Comparison of ENCODE assay signal across 10 cellular contexts in the genomic region with DNA sequence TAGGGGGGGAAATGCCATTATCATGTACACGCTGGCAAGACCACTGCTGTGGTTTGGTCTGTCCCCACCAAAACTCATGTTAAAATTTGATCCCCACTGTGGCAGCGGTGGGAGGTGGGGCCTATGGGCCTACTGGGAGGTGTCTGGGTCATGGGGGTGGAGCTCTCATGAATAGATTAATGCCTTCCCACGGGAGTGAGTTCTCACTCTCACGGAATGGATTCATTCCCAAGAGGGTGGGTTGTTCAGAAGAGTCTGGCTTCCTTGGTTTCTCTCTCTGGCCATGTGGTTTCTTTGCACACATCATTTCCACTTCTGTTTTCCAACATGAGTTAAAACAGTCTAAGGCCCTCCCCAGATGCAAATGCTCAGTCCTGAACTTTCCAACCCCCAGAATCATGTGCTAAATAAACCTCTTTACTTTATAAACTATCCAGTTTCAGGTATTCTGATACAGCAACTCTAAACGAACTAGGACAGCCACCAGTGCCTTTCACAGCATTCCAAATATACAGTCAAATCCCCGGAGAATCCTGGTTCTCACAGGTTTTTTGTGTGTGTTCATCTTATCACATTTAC. TPM values are rescaled to one million over a fixed set of nuclear protein-coding genes. Genes with fewer than 3 reads are reported as not detected.
DNase-seq lines count a peak whose midpoint lies in the region; TF ChIP-seq lines count a peak whose summit lies in the region.
"Had no signal": no experiment of that assay in that cellular context is flagged by ENCODE, and none has a peak within 500 bp of the region (broad histone marks: within the 10 kb centered on the region; RNA-seq: fewer than 3 reads in every experiment).

No MANE protein-coding gene starts in this region.

- intact Hi-C loops in A673 (cut with micrococcal nuclease; ENCODE audit: unreplicated experiment) = no loop called here

- H3K27ac ChIP-seq in HUES64 (ENCODE audit: low read depth, low read length) = peak overlapping the region; percentile 22
- H3K27ac ChIP-seq in coronary artery = peak overlapping the region; percentile 55 to 86
- peak overlapping the region; percentile 57 for H3K27ac ChIP-seq in suprapubic skin
- no peak overlapping the region for H3K27ac ChIP-seq in A673 (ENCODE audit: low read depth, low read length, poor library complexity, severe bottlenecking)

- TF ChIP-seq POLR2A in suprapubic skin (IDR thresholded peaks at IDR 0.05) = no peak

- TF ChIP-seq CTCF in coronary artery (IDR thresholded peaks at IDR 0.05) (no peak), suprapubic skin (IDR thresholded peaks at IDR 0.05) (no peak), A673 (conservative IDR thresholded peaks at IDR 0.05; ENCODE audit: low read depth, low read length) (no peak), foreskin fibroblast (IDR thresholded peaks at IDR 0.05; ENCODE audit: low read depth, low read length) (no peak)

- no peaks in the 10 kb centered on the region for H3K27me3 ChIP-seq in HUES64 (ENCODE audit: insufficient read depth, low read length)
- H3K27me3 ChIP-seq in suprapubic skin = no peaks in the 10 kb centered on the region
- H3K27me3 ChIP-seq in A673 (replicated peaks; ENCODE audit: insufficient read depth, low read depth, low read length, poor library complexity) = no peaks in the 10 kb centered on the region

- no peaks in the 10 kb centered on the region for H3K36me3 ChIP-seq in HUES64 (ENCODE audit: insufficient read depth, low read length)
- H3K36me3 ChIP-seq in suprapubic skin = no peaks in the 10 kb centered on the region
- H3K36me3 ChIP-seq in A673 (ENCODE audit: insufficient read depth, low read length, poor library complexity, severe bottlenecking) = no peaks in the 10 kb centered on the region

- WGBS in HUES64 = 66% methylated on average over 6 of the region's 6 CpGs
- WGBS in suprapubic skin = 68% methylated on average over 6 of the region's 6 CpGs

- no peak for TF ChIP-seq EP300 in suprapubic skin (IDR thresholded peaks at IDR 0.05)

- CTCF ChIA-PET in A673 (lab: Charles Lee) = no interaction called here

- H3K9me3 ChIP-seq in HUES64 (ENCODE audit: insufficient read depth, low read depth, low read length) = no peaks in the 10 kb centered on the region
- no peaks in the 10 kb centered on the region for H3K9me3 ChIP-seq in suprapubic skin
- H3K9me3 ChIP-seq in A673 (ENCODE audit: low read depth, low read length, poor library complexity, severe bottlenecking) = peaks cover 4% of the 10 kb centered on the region

- POLR2A ChIA-PET in A673 (lab: Charles Lee; ENCODE audit: low non-redundant PET) = no interaction called here

- H3K4me3 ChIP-seq in HUES64 (ENCODE audit: low read length) (no peak overlapping the region), coronary artery (peak overlapping the region; percentile 49), suprapubic skin (no peak overlapping the region), A673 (ENCODE audit: low read depth, low read length, poor library complexity, severe bottlenecking) (no peak overlapping the region), foreskin fibroblast (ENCODE audit: low read depth in 1 of 2, low read length in 2 of 2) (no peak overlapping the region)

- BruUV-seq in A673 (replicated peaks; lab: Mats Ljungman, UMichigan) = no TSS peak

- H3K4me1 ChIP-seq in HUES64 (ENCODE audit: insufficient read depth, low read length) (peaks cover 28% of the 10 kb centered on the region), suprapubic skin (peaks cover 46% of the 10 kb centered on the region), A673 (ENCODE audit: insufficient read depth, low read length, poor library complexity, severe bottlenecking) (peaks cover 15% of the 10 kb centered on the region)

- no peak for DNase-seq in coronary artery (ENCODE audit: low spot score)
- DNase-seq in islet precursor cell = peak; percentile 59
- no peak for DNase-seq in suprapubic skin (ENCODE audit: low spot score in 2 of 2)
- no peak for DNase-seq in NCI-H345 (lab: John Stamatoyannopoulos, UW)
- DNase-seq in A673 (ENCODE audit: low spot score) = no peak
- DNase-seq in foreskin fibroblast = no peak
- DNase-seq in activated CD8-positive, alpha-beta memory T cell treated with anti-CD3 and anti-CD28 coated beads, Interleukin-2, amount 50 U/mL, for 48 hours = no peak
- DNase-seq: activated CD4-positive, alpha-beta T cell treated with anti-CD3 and anti-CD28 coated beads for 48 hours; SHP77 had no signal

- no peak overlapping the region for H3K9ac ChIP-seq in HUES64 (ENCODE audit: low read depth, low read length)

RNA-seq across cellular contexts. Expression of a gene that starts 44.3 kb away (rescaled TPM):
- 15.2 TPM for polyA plus RNA-seq in HUES64 (2013, experiment 1 of 2)
- 15.5 TPM for polyA plus RNA-seq in HUES64 (2013, experiment 2 of 2)
- total RNA-seq in suprapubic skin (10 to 100 TPM; 26.9 to 74.9 (median 30.2) TPM), A673 (2021) (16.5 and 18.4 TPM in 2 replicates)
